ENCODE assay signal across 19 cellular contexts in the genomic region with DNA sequence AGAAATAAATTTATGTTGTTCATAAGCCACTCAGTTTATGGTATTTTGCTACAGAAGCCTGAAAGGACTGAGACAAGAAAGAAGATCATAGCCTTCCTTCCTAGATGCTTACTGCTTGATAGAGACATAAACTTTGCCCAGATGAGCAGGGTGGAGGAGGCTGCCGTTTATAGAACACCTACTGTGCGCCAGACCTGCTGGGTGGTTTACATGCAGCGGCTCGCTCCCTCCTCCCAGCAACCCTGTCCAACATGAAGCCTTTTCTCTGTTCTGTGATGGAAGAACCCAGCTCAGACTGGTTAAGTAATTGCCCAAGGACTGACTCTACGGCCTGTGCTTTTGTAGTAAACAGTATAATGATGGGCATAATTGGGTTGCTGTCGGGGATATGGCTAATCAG.
"Had no signal": no experiment of that assay in that cellular context is flagged by ENCODE, and none has a peak within 500 bp of the region (broad histone marks: within the 10 kb centered on the region; RNA-seq: fewer than 3 reads in every experiment).

No MANE protein-coding gene starts in this region.

- H3K4me1 Mint-ChIP-seq: activated naive CD4-positive, alpha-beta T cell treated with anti-CD3 and anti-CD28 coated beads, Interleukin-2, amount 10 ng/mL, durations not matched to agents 7 days and 5 days had no signal

- H3K4me3 ChIP-seq: esophagus squamous epithelium, hepatocyte, skin epidermis, testis, upper lobe of right lung had no signal

- H3K9me3 ChIP-seq: esophagus squamous epithelium, testis, upper lobe of right lung had no signal

- H3K4me2 ChIP-seq: hepatocyte had no signal

- H3K4me3 Mint-ChIP-seq: activated naive CD4-positive, alpha-beta T cell treated with anti-CD3 and anti-CD28 coated beads, Interleukin-2, amount 10 ng/mL, durations not matched to agents 7 days and 5 days; activated naive CD8-positive, alpha-beta T cell treated with anti-CD3 and anti-CD28 coated beads, Interleukin-2, amount 50 U/mL, for 24 hours; dendritic cell treated with granulocyte-macrophage colony-stimulating factor and Interleukin-4, amounts not matched to agents 40 ng/mL and 50 ng/mL, for 4 days; nephron progenitor cell had no signal

- H3K36me3 ChIP-seq: esophagus squamous epithelium, upper lobe of right lung had no signal

- H3K27me3 Mint-ChIP-seq: activated naive CD8-positive, alpha-beta T cell treated with anti-CD3 and anti-CD28 coated beads, Interleukin-2, amount 50 U/mL, for 24 hours; dendritic cell treated with granulocyte-macrophage colony-stimulating factor and Interleukin-4, amounts not matched to agents 40 ng/mL and 50 ng/mL, for 4 days had no signal

- H3K27ac Mint-ChIP-seq: activated naive CD4-positive, alpha-beta T cell treated with anti-CD3 and anti-CD28 coated beads, Interleukin-2, amount 10 ng/mL, durations not matched to agents 7 days and 5 days; activated naive CD8-positive, alpha-beta T cell treated with anti-CD3 and anti-CD28 coated beads, Interleukin-2, amount 50 U/mL, for 24 hours; dendritic cell treated with granulocyte-macrophage colony-stimulating factor and Interleukin-4, amounts not matched to agents 40 ng/mL and 50 ng/mL, for 4 days; nephron progenitor cell; progenitor cell of endocrine pancreas had no signal

- H3K27me3 ChIP-seq: hepatocyte, testis, upper lobe of right lung had no signal

- H3K27ac ChIP-seq: hepatocyte, testis, upper lobe of right lung had no signal

- H2AFZ ChIP-seq: hepatocyte had no signal

- H3K9me3 Mint-ChIP-seq: activated naive CD4-positive, alpha-beta T cell treated with anti-CD3 and anti-CD28 coated beads, Interleukin-2, amount 10 ng/mL, durations not matched to agents 7 days and 5 days; activated naive CD8-positive, alpha-beta T cell treated with anti-CD3 and anti-CD28 coated beads, Interleukin-2, amount 50 U/mL, for 24 hours; dendritic cell treated with granulocyte-macrophage colony-stimulating factor and Interleukin-4, amounts not matched to agents 40 ng/mL and 50 ng/mL, for 4 days; nephron progenitor cell had no signal

- H3K36me3 Mint-ChIP-seq: activated naive CD4-positive, alpha-beta T cell treated with anti-CD3 and anti-CD28 coated beads, Interleukin-2, amount 10 ng/mL, durations not matched to agents 7 days and 5 days had no signal

- DNase-seq: activated CD4-positive, alpha-beta T cell treated with anti-CD3 and anti-CD28 coated beads, Interleukin-2, amount 50 U/mL, for 1 hour; activated CD8-positive, alpha-beta memory T cell treated with anti-CD3 and anti-CD28 coated beads, Interleukin-2, amount 50 U/mL, for 48 hours; activated effector memory CD4-positive, alpha-beta T cell treated with Interleukin-2 at 50 U/mL for 16 hours; activated naive CD4-positive, alpha-beta T cell treated with anti-CD3 and anti-CD28 coated beads, Interleukin-2, amount 10 ng/mL, durations not matched to agents 7 days and 5 days; activated naive CD8-positive, alpha-beta T cell treated with anti-CD3 and anti-CD28 coated beads, Interleukin-2, amount 50 U/mL, for 24 hours; activated T-cell treated with anti-CD3 and anti-CD28 coated beads, Interleukin-2, amount 50 U/mL, for 48 hours; aorta; effector memory CD4-positive, alpha-beta T cell; esophagus squamous epithelium; nephron progenitor cell; stimulated activated naive CD8-positive, alpha-beta T cell treated with anti-CD3 and anti-CD28 coated beads, Interleukin-15, Interleukin-2, amounts not matched to agents 100 U/mL and 50 U/mL, for 24 hours; T-helper 1 cell; T1000; testis; upper lobe of right lung had no signal
